Comparison of ENCODE assay signal across 8 cellular contexts in the genomic region with DNA sequence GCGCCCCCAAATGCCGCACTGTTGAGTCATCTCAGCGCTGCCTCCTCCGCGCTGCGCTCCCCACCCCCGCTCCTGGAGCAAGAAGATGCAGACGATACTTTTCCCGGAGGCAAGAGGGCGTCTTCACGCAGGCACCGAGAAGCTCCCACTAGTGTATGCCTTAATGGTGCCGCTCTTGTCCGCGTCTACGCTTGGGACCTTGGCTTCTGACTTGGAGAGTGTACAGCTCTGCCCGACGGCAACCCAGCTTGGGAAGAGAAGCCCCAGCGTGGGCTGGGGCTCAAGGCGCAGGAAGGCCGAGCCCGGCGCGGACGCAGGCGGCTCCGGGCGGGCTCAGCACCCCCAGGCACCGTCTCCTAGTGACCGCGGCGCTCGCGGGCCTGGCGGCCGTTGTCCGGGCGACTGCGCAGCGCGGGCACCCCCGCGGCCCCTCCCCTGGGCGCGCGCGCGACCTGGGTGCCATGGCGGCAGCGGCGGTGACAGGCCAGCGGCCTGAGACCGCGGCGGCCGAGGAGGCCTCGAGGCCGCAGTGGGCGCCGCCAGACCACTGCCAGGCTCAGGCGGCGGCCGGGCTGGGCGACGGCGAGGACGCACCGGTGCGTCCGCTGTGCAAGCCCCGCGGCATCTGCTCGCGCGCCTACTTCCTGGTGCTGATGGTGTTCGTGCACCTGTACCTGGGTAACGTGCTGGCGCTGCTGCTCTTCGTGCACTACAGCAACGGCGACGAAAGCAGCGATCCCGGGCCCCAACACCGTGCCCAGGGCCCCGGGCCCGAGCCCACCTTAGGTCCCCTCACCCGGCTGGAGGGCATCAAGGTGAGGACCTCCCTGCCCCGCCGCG. TPM values are rescaled to one million over a fixed set of nuclear protein-coding genes. Genes with fewer than 3 reads are reported as not detected.
DNase-seq lines count a peak whose midpoint lies in the region; ATAC-seq and TF ChIP-seq lines count a peak whose summit lies in the region.

Gene P4HTM, plus strand, starts transcription at position 446 of the 840 bp plus-strand sequence. Its CDS starts 16 bp downstream, at position 462.

- intact Hi-C loops in left ventricle myocardium inferior (cut with micrococcal nuclease) = no loop called here

- peak; percentile 48 for ATAC-seq in GM21576 (IDR thresholded peaks at IDR 0.05; ENCODE audit: unreplicated experiment)
- ATAC-seq in T-helper 17 cell = peak; percentile 63

- H3K27me3 ChIP-seq in left ventricle myocardium inferior (ENCODE audit: low read depth) = no peaks in the 10 kb centered on the region

- WGBS in urinary bladder = under 1% methylated on average over 91 of the region's 91 CpGs

- no peaks in the 10 kb centered on the region for H3K27me3 Mint-ChIP-seq in T-helper 17 cell

- peaks cover 12% of the 10 kb centered on the region for H3K36me3 ChIP-seq in left ventricle myocardium inferior
- no peaks in the 10 kb centered on the region for H3K36me3 ChIP-seq in urinary bladder (ENCODE audit: insufficient read depth)

- H3K27ac ChIP-seq in left ventricle myocardium inferior (replicated peaks) = peak within 1 kb of the TSS; percentile 92
- peak within 1 kb of the TSS; percentile 92 for H3K27ac ChIP-seq in urinary bladder (ENCODE audit: low read depth)

- DNase-seq in DMS79 treated with DMSO at 0.1 percent for 48 hours (lab: John Stamatoyannopoulos, UW) (peak; percentile 13), LNCaP clone FGC (ENCODE audit: low read depth) (no peak), T-helper 17 cell (peak; percentile 43 to 67 (median 56)), amygdala (lab: John Stamatoyannopoulos, UW) (peak in 55 of 56 donors; percentile 34 to 93 (median 83)), left ventricle myocardium inferior (peak; percentile 87), pulmonary artery endothelial cell (ENCODE audit: low read depth, low spot score) (peak; percentile 66)

- H3K4me3 ChIP-seq in LNCaP clone FGC (ENCODE audit: low read depth, low read length) (peak within 1 kb of the TSS; percentile 68), left ventricle myocardium inferior (peak within 1 kb of the TSS; percentile 81), urinary bladder (ENCODE audit: low read depth, low read length) (peak within 1 kb of the TSS; percentile 78)

- H3K36me3 Mint-ChIP-seq in T-helper 17 cell (ENCODE audit: low read depth) = peaks cover 2% of the 10 kb centered on the region

- H3K9me3 ChIP-seq in T-helper 17 cell (ENCODE audit: control insufficient read depth, low read length, poor library complexity, severe bottlenecking) (no peaks in the 10 kb centered on the region), left ventricle myocardium inferior (replicated peaks) (no peaks in the 10 kb centered on the region)

- TF ChIP-seq CTCF in LNCaP clone FGC (IDR thresholded peaks at IDR 0.05; ENCODE audit: control insufficient read depth, extremely low read depth, insufficient read depth) = peak; percentile 50
- TF ChIP-seq CTCF in left ventricle myocardium inferior (IDR thresholded peaks at IDR 0.05; ENCODE audit: borderline replicate concordance) = peak; percentile 51

- peak within 1 kb of the TSS; percentile 97 for H3K4me3 Mint-ChIP-seq in T-helper 17 cell

- H3K27ac Mint-ChIP-seq in T-helper 17 cell = peak within 1 kb of the TSS; percentile 96

- H3K4me1 ChIP-seq in left ventricle myocardium inferior (peaks cover 47% of the 10 kb centered on the region), urinary bladder (ENCODE audit: insufficient read depth) (no peaks in the 10 kb centered on the region)

- H3K4me1 Mint-ChIP-seq in T-helper 17 cell = peaks cover 36% of the 10 kb centered on the region

RNA-seq across cellular contexts. Expression of gene P4HTM, which starts in this region (rescaled TPM):
- total RNA-seq in T-helper 17 cell (10 to 100 TPM; 37.8 to 43.2 TPM), left ventricle myocardium inferior (28.9 TPM), pulmonary artery endothelial cell (25.5 and 31.1 TPM in 2 replicates), urinary bladder (30.9 TPM)
- 31.6 TPM for polyA plus RNA-seq in urinary bladder
